ENCODE assay signal across 8 cellular contexts in the genomic region with DNA sequence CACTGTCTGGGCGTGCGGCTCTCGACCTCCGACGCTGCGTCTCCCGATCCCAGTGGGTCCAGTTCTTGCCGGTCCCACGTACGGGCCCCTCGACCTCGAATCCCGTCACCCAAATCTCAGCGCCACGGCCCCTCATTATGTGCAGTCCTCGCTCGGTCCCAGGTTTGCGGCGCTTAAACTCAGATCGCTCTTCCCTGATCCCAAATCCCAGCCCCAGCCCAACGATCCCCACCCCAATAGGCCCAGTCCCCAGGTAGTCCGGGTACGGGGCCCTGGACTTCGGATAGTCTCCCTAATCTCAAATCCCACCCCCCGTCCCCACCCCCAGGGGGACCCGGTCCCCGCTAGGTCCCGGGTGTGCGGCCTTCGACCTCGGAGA. TPM values are rescaled to one million over a fixed set of nuclear protein-coding genes. Genes with fewer than 3 reads are reported as not detected.
DNase-seq lines count a peak whose midpoint lies in the region; ATAC-seq and TF ChIP-seq lines count a peak whose summit lies in the region.

No MANE protein-coding gene starts in this region.

- intact Hi-C loops in left lung (cut with DNase I) = no loop called here

- H3K27me3 Mint-ChIP-seq in activated naive CD8-positive, alpha-beta T cell treated with anti-CD3 and anti-CD28 coated beads, Interleukin-2, amount 10 ng/mL, durations not matched to agents 7 days and 5 days = no peaks in the 10 kb centered on the region
- no peaks in the 10 kb centered on the region for H3K27me3 Mint-ChIP-seq in type B pancreatic cell

- H3K36me3 ChIP-seq in HAP-1 (replicated peaks) = peaks cover 15% of the 10 kb centered on the region
- H3K36me3 ChIP-seq in left lung = peaks cover 0 to 5% of the 10 kb centered on the region in 2 donors

- peaks cover 22% of the 10 kb centered on the region for H3K4me1 Mint-ChIP-seq in activated naive CD8-positive, alpha-beta T cell treated with anti-CD3 and anti-CD28 coated beads, Interleukin-2, amount 10 ng/mL, durations not matched to agents 7 days and 5 days
- H3K4me1 Mint-ChIP-seq in type B pancreatic cell (ENCODE audit: unreplicated experiment) = peaks cover 16% of the 10 kb centered on the region

- H3K27ac Mint-ChIP-seq in activated naive CD8-positive, alpha-beta T cell treated with anti-CD3 and anti-CD28 coated beads, Interleukin-2, amount 10 ng/mL, durations not matched to agents 7 days and 5 days = peak overlapping the region; percentile 99
- peak overlapping the region; percentile 100 for H3K27ac Mint-ChIP-seq in type B pancreatic cell

- H3K9me3 ChIP-seq in HAP-1 (no peaks in the 10 kb centered on the region), left lung (no peaks in the 10 kb centered on the region)

- no peak for ATAC-seq in activated naive CD8-positive, alpha-beta T cell treated with anti-CD3 and anti-CD28 coated beads, Interleukin-2, amount 10 ng/mL, durations not matched to agents 7 days and 5 days (ENCODE audit: low read depth)
- ATAC-seq in left lung = no peak

- H3K27ac ChIP-seq in left lung = peak overlapping the region; percentile 97 to 99

- peak overlapping the region; percentile 83 for H3K4me3 ChIP-seq in AG10803 (ENCODE audit: low read length)
- peak overlapping the region; percentile 77 for H3K4me3 ChIP-seq in HAP-1
- peak overlapping the region; percentile 75 to 87 for H3K4me3 ChIP-seq in left lung

- H3K4me1 ChIP-seq in HAP-1 (peaks cover 24% of the 10 kb centered on the region), left lung (peaks cover 17 to 40% of the 10 kb centered on the region in 2 donors)

- peak overlapping the region; percentile 98 for H3K4me3 Mint-ChIP-seq in activated naive CD8-positive, alpha-beta T cell treated with anti-CD3 and anti-CD28 coated beads, Interleukin-2, amount 10 ng/mL, durations not matched to agents 7 days and 5 days
- H3K4me3 Mint-ChIP-seq in type B pancreatic cell = peak overlapping the region; percentile 99

- H3K27me3 ChIP-seq in HAP-1 (ENCODE audit: low read depth) = no peaks in the 10 kb centered on the region
- no peaks in the 10 kb centered on the region for H3K27me3 ChIP-seq in left lung

- H3K36me3 Mint-ChIP-seq in activated naive CD8-positive, alpha-beta T cell treated with anti-CD3 and anti-CD28 coated beads, Interleukin-2, amount 10 ng/mL, durations not matched to agents 7 days and 5 days = peaks cover 24% of the 10 kb centered on the region
- H3K36me3 Mint-ChIP-seq in type B pancreatic cell = peaks cover 7% of the 10 kb centered on the region

- POLR2A ChIA-PET in activated naive CD8-positive, alpha-beta T cell treated with anti-CD3 and anti-CD28 coated beads, Interleukin-2, amount 10 ng/mL, durations not matched to agents 7 days and 5 days (lab: Charles Lee) = interaction anchor here (0.8 to 6.0 kb wide), 9 partner anchors 12 to 270 kb away, joined by 3 to 137 read pairs (median 6); partner anchors contain the start of genes CSGALNACT2 and ZNF487

- TF ChIP-seq CTCF in AG10803 (conservative IDR thresholded peaks at IDR 0.05; ENCODE audit: low read length) (no peak), left lung (IDR thresholded peaks at IDR 0.05) (no peak), type B pancreatic cell (conservative IDR thresholded peaks at IDR 0.05) (peak; percentile 47)

- no peaks in the 10 kb centered on the region for H3K9me3 Mint-ChIP-seq in activated naive CD8-positive, alpha-beta T cell treated with anti-CD3 and anti-CD28 coated beads, Interleukin-2, amount 10 ng/mL, durations not matched to agents 7 days and 5 days
- H3K9me3 Mint-ChIP-seq in type B pancreatic cell = no peaks in the 10 kb centered on the region

- in situ Hi-C loops in HAP-1 (cut with MboI; ENCODE audit: low sequenced_read_pairs) = no loop called here

- DNase-seq in AG10803 (ENCODE audit: low read depth) = no peak
- DNase-seq in HAP-1 (ENCODE audit: low spot score in 2 of 2) = no peak
- no peak for DNase-seq in activated naive CD8-positive, alpha-beta T cell treated with anti-CD3 and anti-CD28 coated beads, Interleukin-2, amount 10 ng/mL, durations not matched to agents 7 days and 5 days
- DNase-seq in left lung = no peak
- DNase-seq in type B pancreatic cell (ENCODE audit: extremely low spot score, unreplicated experiment) = no peak
- no peak for DNase-seq in NOMO-1 treated with DMSO at 0.1 percent for 48 hours (lab: John Stamatoyannopoulos, UW; ENCODE audit: unreplicated experiment)
- no peak for DNase-seq in NCI-H1092 (lab: John Stamatoyannopoulos, UW)
- no peak for DNase-seq in stimulated activated naive CD4-positive, alpha-beta T cell treated with Interleukin-2 at 50 U/mL for 16 hours (lab: John Stamatoyannopoulos, UW)

RNA-seq across cellular contexts. Expression of gene HNRNPF, which starts 0.7 kb away (rescaled TPM):
- total RNA-seq in activated naive CD8-positive, alpha-beta T cell treated with anti-CD3 and anti-CD28 coated beads, Interleukin-2, amount 10 ng/mL, durations not matched to agents 7 days and 5 days = 100 to 1,000 TPM; 347 to 351 TPM
- 100 to 1,000 TPM; 161 to 230 TPM for total RNA-seq in left lung
- 220 and 287 TPM in 2 replicates for total RNA-seq in type B pancreatic cell (ENCODE audit: low replicate concordance)

RNA-seq across cellular contexts. Expression of gene ZNF487, which starts 28.6 kb away (rescaled TPM):
- total RNA-seq in activated naive CD8-positive, alpha-beta T cell treated with anti-CD3 and anti-CD28 coated beads, Interleukin-2, amount 10 ng/mL, durations not matched to agents 7 days and 5 days = 1 to 10 TPM; 3.3 to 3.4 TPM
- total RNA-seq in left lung (1 to 10 TPM; 4.4 to 4.7 TPM), type B pancreatic cell (ENCODE audit: low replicate concordance) (3.5 and 6.4 TPM in 2 replicates)

RNA-seq across cellular contexts. Expression of gene FXYD4, which starts 36.9 kb away (rescaled TPM):
- not detected for total RNA-seq in activated naive CD8-positive, alpha-beta T cell treated with anti-CD3 and anti-CD28 coated beads, Interleukin-2, amount 10 ng/mL, durations not matched to agents 7 days and 5 days
- total RNA-seq in left lung (1 to 10 TPM; 1.0 to 6.0 TPM), type B pancreatic cell (ENCODE audit: low replicate concordance) (0.97 and 3.1 TPM in 2 replicates)
